ENCODE assay signal across 1 cellular context in the genomic region with DNA sequence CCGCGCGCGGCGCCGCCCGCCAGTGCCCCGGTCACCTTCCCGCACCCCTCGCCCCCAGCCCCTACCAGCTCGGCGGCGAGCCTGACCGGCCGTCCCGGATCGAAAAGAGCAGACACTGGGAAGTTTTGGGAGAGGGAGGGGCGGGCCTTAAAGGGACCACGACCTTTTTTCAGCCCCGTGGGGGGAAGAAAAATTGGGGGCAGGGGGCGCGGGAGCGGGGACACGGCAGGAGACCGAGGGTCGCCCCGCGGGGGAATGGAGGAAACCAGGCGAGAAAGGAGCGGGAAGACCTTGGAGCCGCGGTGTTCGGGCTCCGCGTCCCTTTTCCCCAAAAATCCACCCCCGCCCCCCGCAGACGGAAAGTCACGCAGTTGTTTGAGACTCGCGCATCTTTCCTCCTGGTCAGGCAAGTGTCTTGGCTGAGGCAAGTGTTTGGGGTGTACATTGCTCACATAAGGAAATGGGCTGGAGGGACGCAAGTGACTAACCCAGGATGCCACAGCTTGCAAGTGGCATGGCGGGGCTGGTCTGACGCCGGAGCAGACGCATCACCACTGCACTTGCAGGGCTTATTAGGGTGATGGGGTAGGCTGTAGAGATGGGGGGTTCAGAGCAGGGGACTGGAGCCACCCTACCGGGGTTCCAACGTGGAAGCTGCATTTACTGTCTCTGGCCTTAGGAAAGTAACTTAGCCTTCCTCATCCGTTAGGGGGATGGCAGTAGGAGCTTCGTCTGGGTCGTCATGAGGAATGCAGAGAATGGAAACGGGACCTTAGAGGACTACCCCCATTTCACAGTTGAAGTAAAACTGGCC.
TF ChIP-seq lines count a peak whose summit lies in the region.

No MANE protein-coding gene starts in this region.

TF ChIP-seq in HepG2, 621 proteins besides CTCF, POLR2A, EP300 and RAD21 (continues in another document):
- TF ChIP-seq RBM39 (IDR thresholded peaks at IDR 0.05; ENCODE audit: low read depth, low read length, poor library complexity, severe bottlenecking) (no peak), NR2F2 (IDR thresholded peaks at IDR 0.05; ENCODE audit: borderline replicate concordance, low read depth) (0 out of 2 replicates have a peak, but pooled peaks have one; percentile 2), TP53 (CRISPR knock-in tag; conservative IDR thresholded peaks at IDR 0.05) (no peak), ZNF17 (CRISPR knock-in tag; IDR thresholded peaks at IDR 0.05) (no peak), ZNF333 (CRISPR knock-in tag; IDR thresholded peaks at IDR 0.05; ENCODE audit: borderline replicate concordance) (peak; percentile 59; the same call in 1 of the 2 replicates), ZNF180 (CRISPR knock-in tag; IDR thresholded peaks at IDR 0.05; ENCODE audit: borderline replicate concordance, low read depth) (no peak), NAIF1 (CRISPR knock-in tag; IDR thresholded peaks at IDR 0.05; ENCODE audit: borderline replicate concordance) (no peak), ZNF713 (CRISPR knock-in tag; IDR thresholded peaks at IDR 0.05) (no peak), ZMYM3 (CRISPR knock-in tag; IDR thresholded peaks at IDR 0.05) (peak; percentile 86), EEA1 (CRISPR knock-in tag; IDR thresholded peaks at IDR 0.05; ENCODE audit: borderline replicate concordance) (no peak), ZFP62 (CRISPR knock-in tag; IDR thresholded peaks at IDR 0.05) (no peak), ZNF543 (CRISPR knock-in tag; IDR thresholded peaks at IDR 0.05) (peak; percentile 5; the same call in 1 of the 2 replicates), DMAP1 (CRISPR knock-in tag; IDR thresholded peaks at IDR 0.05) (peak; percentile 18; the same call in 1 of the 2 replicates), SALL2 (CRISPR knock-in tag; IDR thresholded peaks at IDR 0.05) (no peak), HNRNPK (IDR thresholded peaks at IDR 0.05; ENCODE audit: low read depth, low read length, poor library complexity, severe bottlenecking) (no peak), U2AF1 (optimal IDR thresholded peaks at IDR 0.05; ENCODE audit: low read depth, low read length) (no peak), ZFP37 (CRISPR knock-in tag; IDR thresholded peaks at IDR 0.05; ENCODE audit: borderline replicate concordance) (no peak), HOXA3 (CRISPR knock-in tag; IDR thresholded peaks at IDR 0.05) (peak; percentile 68), ZNF264 (CRISPR knock-in tag; IDR thresholded peaks at IDR 0.05) (0 out of 2 replicates have a peak, but pooled peaks have one; percentile 58), ZBTB7B (CRISPR knock-in tag; IDR thresholded peaks at IDR 0.05) (no peak), MIER3 (CRISPR knock-in tag; IDR thresholded peaks at IDR 0.05; ENCODE audit: borderline replicate concordance) (0 out of 2 replicates have a peak, but pooled peaks have one; percentile 55), GABPB1 (CRISPR knock-in tag; IDR thresholded peaks at IDR 0.05) (no peak), ZNF12 (CRISPR knock-in tag; IDR thresholded peaks at IDR 0.05) (0 out of 2 replicates have a peak, but pooled peaks have one; percentile 40), ZNF496 (CRISPR knock-in tag; IDR thresholded peaks at IDR 0.05; ENCODE audit: insufficient replicate concordance) (no peak), SALL1 (CRISPR knock-in tag; IDR thresholded peaks at IDR 0.05) (peak; percentile 5; the same call in 1 of the 2 replicates), ZNF160 (CRISPR knock-in tag; IDR thresholded peaks at IDR 0.05) (0 out of 2 replicates have a peak, but pooled peaks have one; percentile 52), HES4 (CRISPR knock-in tag; IDR thresholded peaks at IDR 0.05; ENCODE audit: borderline replicate concordance) (no peak), ASH2L (IDR thresholded peaks at IDR 0.05; ENCODE audit: insufficient read length, low read depth, low read length) (no peak), ELF4 (CRISPR knock-in tag; IDR thresholded peaks at IDR 0.05; ENCODE audit: borderline replicate concordance) (no peak), POLR2AphosphoS5 (IDR thresholded peaks at IDR 0.05; ENCODE audit: low read depth, low read length) (peak; percentile 24; the same call in 1 of the 2 replicates), ATAD3A (CRISPR knock-in tag; IDR thresholded peaks at IDR 0.05) (no peak), ZNF674 (CRISPR knock-in tag; IDR thresholded peaks at IDR 0.05; ENCODE audit: low read depth) (no peak), MTF2 (CRISPR knock-in tag; IDR thresholded peaks at IDR 0.05; ENCODE audit: borderline replicate concordance) (no peak), NRL (CRISPR knock-in tag; IDR thresholded peaks at IDR 0.05; ENCODE audit: borderline replicate concordance) (peak; percentile 52; the same call in 1 of the 2 replicates), DNMT3B (CRISPR knock-in tag; conservative IDR thresholded peaks at IDR 0.05) (no peak), YEATS4 (CRISPR knock-in tag; IDR thresholded peaks at IDR 0.05; ENCODE audit: borderline replicate concordance) (0 out of 2 replicates have a peak, but pooled peaks have one; percentile 37), TCF7L2 (IDR thresholded peaks at IDR 0.05; ENCODE audit: low read depth, low read length) (no peak), MEIS2 (CRISPR knock-in tag; IDR thresholded peaks at IDR 0.05) (no peak)
- TF ChIP-seq, protein P1, sequence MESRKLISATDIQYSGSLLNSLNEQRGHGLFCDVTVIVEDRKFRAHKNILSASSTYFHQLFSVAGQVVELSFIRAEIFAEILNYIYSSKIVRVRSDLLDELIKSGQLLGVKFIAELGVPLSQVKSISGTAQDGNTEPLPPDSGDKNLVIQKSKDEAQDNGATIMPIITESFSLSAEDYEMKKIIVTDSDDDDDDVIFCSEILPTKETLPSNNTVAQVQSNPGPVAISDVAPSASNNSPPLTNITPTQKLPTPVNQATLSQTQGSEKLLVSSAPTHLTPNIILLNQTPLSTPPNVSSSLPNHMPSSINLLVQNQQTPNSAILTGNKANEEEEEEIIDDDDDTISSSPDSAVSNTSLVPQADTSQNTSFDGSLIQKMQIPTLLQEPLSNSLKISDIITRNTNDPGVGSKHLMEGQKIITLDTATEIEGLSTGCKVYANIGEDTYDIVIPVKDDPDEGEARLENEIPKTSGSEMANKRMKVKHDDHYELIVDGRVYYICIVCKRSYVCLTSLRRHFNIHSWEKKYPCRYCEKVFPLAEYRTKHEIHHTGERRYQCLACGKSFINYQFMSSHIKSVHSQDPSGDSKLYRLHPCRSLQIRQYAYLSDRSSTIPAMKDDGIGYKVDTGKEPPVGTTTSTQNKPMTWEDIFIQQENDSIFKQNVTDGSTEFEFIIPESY (CRISPR knock-in tag; IDR thresholded peaks at IDR 0.05): 0 out of 2 replicates have a peak, but pooled peaks have one; percentile 8
- TF ChIP-seq, protein P2, sequence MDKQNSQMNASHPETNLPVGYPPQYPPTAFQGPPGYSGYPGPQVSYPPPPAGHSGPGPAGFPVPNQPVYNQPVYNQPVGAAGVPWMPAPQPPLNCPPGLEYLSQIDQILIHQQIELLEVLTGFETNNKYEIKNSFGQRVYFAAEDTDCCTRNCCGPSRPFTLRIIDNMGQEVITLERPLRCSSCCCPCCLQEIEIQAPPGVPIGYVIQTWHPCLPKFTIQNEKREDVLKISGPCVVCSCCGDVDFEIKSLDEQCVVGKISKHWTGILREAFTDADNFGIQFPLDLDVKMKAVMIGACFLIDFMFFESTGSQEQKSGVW (CRISPR knock-in tag; IDR thresholded peaks at IDR 0.05; ENCODE audit: borderline replicate concordance): no peak
- TF ChIP-seq, protein P3, sequence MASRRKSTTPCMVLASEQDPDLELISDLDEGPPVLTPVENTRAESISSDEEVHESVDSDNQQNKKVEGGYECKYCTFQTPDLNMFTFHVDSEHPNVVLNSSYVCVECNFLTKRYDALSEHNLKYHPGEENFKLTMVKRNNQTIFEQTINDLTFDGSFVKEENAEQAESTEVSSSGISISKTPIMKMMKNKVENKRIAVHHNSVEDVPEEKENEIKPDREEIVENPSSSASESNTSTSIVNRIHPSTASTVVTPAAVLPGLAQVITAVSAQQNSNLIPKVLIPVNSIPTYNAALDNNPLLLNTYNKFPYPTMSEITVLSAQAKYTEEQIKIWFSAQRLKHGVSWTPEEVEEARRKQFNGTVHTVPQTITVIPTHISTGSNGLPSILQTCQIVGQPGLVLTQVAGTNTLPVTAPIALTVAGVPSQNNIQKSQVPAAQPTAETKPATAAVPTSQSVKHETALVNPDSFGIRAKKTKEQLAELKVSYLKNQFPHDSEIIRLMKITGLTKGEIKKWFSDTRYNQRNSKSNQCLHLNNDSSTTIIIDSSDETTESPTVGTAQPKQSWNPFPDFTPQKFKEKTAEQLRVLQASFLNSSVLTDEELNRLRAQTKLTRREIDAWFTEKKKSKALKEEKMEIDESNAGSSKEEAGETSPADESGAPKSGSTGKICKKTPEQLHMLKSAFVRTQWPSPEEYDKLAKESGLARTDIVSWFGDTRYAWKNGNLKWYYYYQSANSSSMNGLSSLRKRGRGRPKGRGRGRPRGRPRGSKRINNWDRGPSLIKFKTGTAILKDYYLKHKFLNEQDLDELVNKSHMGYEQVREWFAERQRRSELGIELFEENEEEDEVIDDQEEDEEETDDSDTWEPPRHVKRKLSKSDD (CRISPR knock-in tag; IDR thresholded peaks at IDR 0.05; ENCODE audit: low read depth): 0 out of 2 replicates have a peak, but pooled peaks have one; percentile 13
- TF ChIP-seq, protein P4, sequence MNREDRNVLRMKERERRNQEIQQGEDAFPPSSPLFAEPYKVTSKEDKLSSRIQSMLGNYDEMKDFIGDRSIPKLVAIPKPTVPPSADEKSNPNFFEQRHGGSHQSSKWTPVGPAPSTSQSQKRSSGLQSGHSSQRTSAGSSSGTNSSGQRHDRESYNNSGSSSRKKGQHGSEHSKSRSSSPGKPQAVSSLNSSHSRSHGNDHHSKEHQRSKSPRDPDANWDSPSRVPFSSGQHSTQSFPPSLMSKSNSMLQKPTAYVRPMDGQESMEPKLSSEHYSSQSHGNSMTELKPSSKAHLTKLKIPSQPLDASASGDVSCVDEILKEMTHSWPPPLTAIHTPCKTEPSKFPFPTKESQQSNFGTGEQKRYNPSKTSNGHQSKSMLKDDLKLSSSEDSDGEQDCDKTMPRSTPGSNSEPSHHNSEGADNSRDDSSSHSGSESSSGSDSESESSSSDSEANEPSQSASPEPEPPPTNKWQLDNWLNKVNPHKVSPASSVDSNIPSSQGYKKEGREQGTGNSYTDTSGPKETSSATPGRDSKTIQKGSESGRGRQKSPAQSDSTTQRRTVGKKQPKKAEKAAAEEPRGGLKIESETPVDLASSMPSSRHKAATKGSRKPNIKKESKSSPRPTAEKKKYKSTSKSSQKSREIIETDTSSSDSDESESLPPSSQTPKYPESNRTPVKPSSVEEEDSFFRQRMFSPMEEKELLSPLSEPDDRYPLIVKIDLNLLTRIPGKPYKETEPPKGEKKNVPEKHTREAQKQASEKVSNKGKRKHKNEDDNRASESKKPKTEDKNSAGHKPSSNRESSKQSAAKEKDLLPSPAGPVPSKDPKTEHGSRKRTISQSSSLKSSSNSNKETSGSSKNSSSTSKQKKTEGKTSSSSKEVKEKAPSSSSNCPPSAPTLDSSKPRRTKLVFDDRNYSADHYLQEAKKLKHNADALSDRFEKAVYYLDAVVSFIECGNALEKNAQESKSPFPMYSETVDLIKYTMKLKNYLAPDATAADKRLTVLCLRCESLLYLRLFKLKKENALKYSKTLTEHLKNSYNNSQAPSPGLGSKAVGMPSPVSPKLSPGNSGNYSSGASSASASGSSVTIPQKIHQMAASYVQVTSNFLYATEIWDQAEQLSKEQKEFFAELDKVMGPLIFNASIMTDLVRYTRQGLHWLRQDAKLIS (CRISPR knock-in tag; IDR thresholded peaks at IDR 0.05): no peak
- TF ChIP-seq, protein P5, sequence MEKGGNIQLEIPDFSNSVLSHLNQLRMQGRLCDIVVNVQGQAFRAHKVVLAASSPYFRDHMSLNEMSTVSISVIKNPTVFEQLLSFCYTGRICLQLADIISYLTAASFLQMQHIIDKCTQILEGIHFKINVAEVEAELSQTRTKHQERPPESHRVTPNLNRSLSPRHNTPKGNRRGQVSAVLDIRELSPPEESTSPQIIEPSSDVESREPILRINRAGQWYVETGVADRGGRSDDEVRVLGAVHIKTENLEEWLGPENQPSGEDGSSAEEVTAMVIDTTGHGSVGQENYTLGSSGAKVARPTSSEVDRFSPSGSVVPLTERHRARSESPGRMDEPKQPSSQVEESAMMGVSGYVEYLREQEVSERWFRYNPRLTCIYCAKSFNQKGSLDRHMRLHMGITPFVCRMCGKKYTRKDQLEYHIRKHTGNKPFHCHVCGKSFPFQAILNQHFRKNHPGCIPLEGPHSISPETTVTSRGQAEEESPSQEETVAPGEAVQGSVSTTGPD (CRISPR knock-in tag; IDR thresholded peaks at IDR 0.05): no peak
- TF ChIP-seq, protein P6, sequence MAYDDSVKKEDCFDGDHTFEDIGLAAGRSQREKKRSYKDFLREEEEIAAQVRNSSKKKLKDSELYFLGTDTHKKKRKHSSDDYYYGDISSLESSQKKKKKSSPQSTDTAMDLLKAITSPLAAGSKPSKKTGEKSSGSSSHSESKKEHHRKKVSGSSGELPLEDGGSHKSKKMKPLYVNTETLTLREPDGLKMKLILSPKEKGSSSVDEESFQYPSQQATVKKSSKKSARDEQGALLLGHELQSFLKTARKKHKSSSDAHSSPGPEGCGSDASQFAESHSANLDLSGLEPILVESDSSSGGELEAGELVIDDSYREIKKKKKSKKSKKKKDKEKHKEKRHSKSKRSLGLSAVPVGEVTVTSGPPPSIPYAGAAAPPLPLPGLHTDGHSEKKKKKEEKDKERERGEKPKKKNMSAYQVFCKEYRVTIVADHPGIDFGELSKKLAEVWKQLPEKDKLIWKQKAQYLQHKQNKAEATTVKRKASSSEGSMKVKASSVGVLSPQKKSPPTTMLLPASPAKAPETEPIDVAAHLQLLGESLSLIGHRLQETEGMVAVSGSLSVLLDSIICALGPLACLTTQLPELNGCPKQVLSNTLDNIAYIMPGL (CRISPR knock-in tag; IDR thresholded peaks at IDR 0.05; ENCODE audit: borderline replicate concordance in 1 of 2, low read depth in 1 of 2): peak in 1 of 2 experiments; percentile 49; a peak in 1 of 4 replicates
